Comparison of ENCODE assay signal across 17 cellular contexts in genomic region chr15:81889480-81889871, GRCh38.
A peak's percentile ranks its signal among the peaks of the same experiment; 100 is the strongest.
DNase-seq lines count a peak whose midpoint lies in the region; ATAC-seq and TF ChIP-seq lines count a peak whose summit lies in the region.
"Had no signal": no experiment of that assay in that cellular context is flagged by ENCODE, and none has a peak within 500 bp of the region (broad histone marks: within the 10 kb centered on the region; RNA-seq: fewer than 3 reads in every experiment).

No MANE protein-coding gene starts in this region.

- no peaks in the 10 kb centered on the region for H3K36me3 Mint-ChIP-seq in MCF 10A (ENCODE audit: insufficient read depth, unreplicated experiment)
- peaks cover 1% of the 10 kb centered on the region for H3K36me3 Mint-ChIP-seq in chondrocyte (ENCODE audit: low read depth)
- H3K36me3 Mint-ChIP-seq: IgD-negative memory B cell had no signal

- H3K9ac ChIP-seq in mammary epithelial cell (ENCODE audit: insufficient read depth, low read length): no peak overlapping the region
- H3K9ac ChIP-seq: SK-N-SH had no signal

- H3K36me3 ChIP-seq in mammary epithelial cell (ENCODE audit: insufficient read depth, low read length) (no peaks in the 10 kb centered on the region), osteoblast (ENCODE audit: insufficient read depth, low read length) (no peaks in the 10 kb centered on the region), vagina (no peaks in the 10 kb centered on the region)

- H3K27ac Mint-ChIP-seq in MCF 10A (ENCODE audit: low read depth, unreplicated experiment) (peak overlapping the region; percentile 72), chondrocyte (ENCODE audit: unreplicated experiment) (peak overlapping the region; percentile 95)
- H3K27ac Mint-ChIP-seq: IgD-negative memory B cell had no signal

- H3K4me3 ChIP-seq in mammary epithelial cell (replicated peaks in 1 of 3; ENCODE audit: insufficient read depth in 1 of 3, low read depth in 2 of 3, low read length in 3 of 3) (no peak overlapping the region), osteoblast (ENCODE audit: insufficient read depth, low read length) (no peak overlapping the region), vagina (no peak overlapping the region), right cardiac atrium (ENCODE audit: low read length) (no peak overlapping the region)

- no peak for TF ChIP-seq POLR2A in vagina (IDR thresholded peaks at IDR 0.05)

- H3K9me3 Mint-ChIP-seq in MCF 10A (ENCODE audit: unreplicated experiment) (no peaks in the 10 kb centered on the region), chondrocyte (ENCODE audit: low read depth) (peaks cover 11% of the 10 kb centered on the region)

- no peak overlapping the region for H2AFZ ChIP-seq in mammary epithelial cell (ENCODE audit: low read depth, low read length)
- H2AFZ ChIP-seq in osteoblast (ENCODE audit: low read length): no peak overlapping the region

- H3K27ac ChIP-seq in mammary epithelial cell (ENCODE audit: insufficient read depth, low read depth, low read length): no peak overlapping the region
- H3K27ac ChIP-seq in osteoblast (ENCODE audit: low read depth, low read length): peak overlapping the region; percentile 55
- H3K27ac ChIP-seq in vagina: peak overlapping the region; percentile 65
- H3K27ac ChIP-seq in right cardiac atrium (ENCODE audit: low read length): no peak overlapping the region

- DNase-seq in MCF 10A (ENCODE audit: unreplicated experiment) (peak; percentile 17), mammary epithelial cell (no peak), chondrocyte (ENCODE audit: low spot score) (no peak), osteoblast (ENCODE audit: insufficient read length, low spot score, missing footprints) (no peak), vagina (ENCODE audit: extremely low spot score in 2 of 2) (no peak), ACHN (no peak), right cardiac atrium (no peak), Ammon's horn (ENCODE audit: low spot score) (no peak)
- DNase-seq: C1 segment of cervical spinal cord, H7, MV-4-11, NCI-H1436, NCI-H2081, NCI-H526 treated with DMSO at 0.1 percent for 48 hours, Right ventricle myocardium superior, SK-N-SH had no signal

- H3K27me3 ChIP-seq in mammary epithelial cell (ENCODE audit: insufficient read depth, low read length) (no peaks in the 10 kb centered on the region), osteoblast (ENCODE audit: insufficient read depth, low read length) (no peaks in the 10 kb centered on the region), vagina (no peaks in the 10 kb centered on the region), right cardiac atrium (ENCODE audit: control insufficient read depth, insufficient read depth) (no peaks in the 10 kb centered on the region)

- H3K4me1 Mint-ChIP-seq in MCF 10A (ENCODE audit: insufficient read depth, unreplicated experiment): peaks cover 48% of the 10 kb centered on the region
- H3K4me1 Mint-ChIP-seq in chondrocyte (ENCODE audit: low read depth): peaks cover 67% of the 10 kb centered on the region
- H3K4me1 Mint-ChIP-seq: IgD-negative memory B cell had no signal

- CTCF ChIA-PET in MCF 10A (lab: Yijun Ruan, JAX): no interaction called here
- CTCF ChIA-PET in mammary epithelial cell (lab: Charles Lee; ENCODE audit: low non-redundant PET): no interaction called here

- H3K4me1 ChIP-seq in mammary epithelial cell (ENCODE audit: insufficient read depth, low read length) (peaks cover 21% of the 10 kb centered on the region), osteoblast (ENCODE audit: insufficient read depth, low read length) (peaks cover 33% of the 10 kb centered on the region), vagina (peaks cover 18% of the 10 kb centered on the region), right cardiac atrium (ENCODE audit: control insufficient read depth, insufficient read depth, low read length) (peaks cover 6% of the 10 kb centered on the region)

- H3K9me3 ChIP-seq in mammary epithelial cell (replicated peaks; ENCODE audit: insufficient read depth, low read length) (no peaks in the 10 kb centered on the region), osteoblast (ENCODE audit: low read depth, low read length) (no peaks in the 10 kb centered on the region), vagina (no peaks in the 10 kb centered on the region), right cardiac atrium (ENCODE audit: control insufficient read depth, low read length) (no peaks in the 10 kb centered on the region)
- H3K9me3 ChIP-seq: SK-N-SH had no signal

- in situ Hi-C loops in mammary epithelial cell (cut with MboI; ENCODE audit: low sequenced_read_pairs in 2 of 2) (no loop called here), ACHN (cut with HindIII; ENCODE audit: low pct_ligation_motif_present, low pct_unique_long_range_greater_than_20kb, low sequenced_read_pairs) (no loop called here)

- TF ChIP-seq CTCF in MCF 10A (IDR thresholded peaks at IDR 0.05; ENCODE audit: unreplicated experiment) (no peak), mammary epithelial cell (conservative IDR thresholded peaks at IDR 0.05 in 1 of 2, IDR thresholded peaks at IDR 0.05 in 1 of 2; ENCODE audit: extremely low read depth in 1 of 2, insufficient read depth in 1 of 2, low read depth in 1 of 2, low read length in 2 of 2) (no peak), chondrocyte (IDR thresholded peaks at IDR 0.05) (no peak), osteoblast (IDR thresholded peaks at IDR 0.05; ENCODE audit: extremely low read depth, low read depth, low read length) (no peak), vagina (IDR thresholded peaks at IDR 0.05) (no peak)

- H3K4me2 ChIP-seq in mammary epithelial cell (ENCODE audit: insufficient read depth, low read depth, low read length) (no peak overlapping the region), osteoblast (ENCODE audit: insufficient read depth, low read length) (peak overlapping the region; percentile 56)
- H3K4me2 ChIP-seq: SK-N-SH had no signal

- dilution Hi-C loops in mammary epithelial cell (cut with HindIII; ENCODE audit: low sequenced_read_pairs): no loop called here

- BruUV-seq in MCF 10A (replicated peaks; lab: Mats Ljungman, UMichigan): no TSS peak
- no TSS peak for BruUV-seq in mammary epithelial cell (replicated peaks; lab: Mats Ljungman, UMichigan)

- H3K27me3 Mint-ChIP-seq in MCF 10A (ENCODE audit: insufficient read depth, unreplicated experiment) (no peaks in the 10 kb centered on the region), chondrocyte (ENCODE audit: low read depth) (no peaks in the 10 kb centered on the region)

- H4K20me1 ChIP-seq in mammary epithelial cell (ENCODE audit: insufficient read depth, low read length): no peaks in the 10 kb centered on the region
- H4K20me1 ChIP-seq in osteoblast (ENCODE audit: insufficient read depth, low read length): no peaks in the 10 kb centered on the region

- no peaks in the 10 kb centered on the region for H3K79me2 ChIP-seq in mammary epithelial cell (ENCODE audit: insufficient read depth, low read length)
- H3K79me2 ChIP-seq in osteoblast (ENCODE audit: insufficient read depth, low read length): no peaks in the 10 kb centered on the region

- intact Hi-C loops in MCF 10A (cut with micrococcal nuclease): no loop called here
- intact Hi-C loops in mammary epithelial cell (cut with micrococcal nuclease): no loop called here
- intact Hi-C loops in vagina (cut with DNase I): no loop called here
- intact Hi-C loops in right cardiac atrium (cut with DNase I): no loop called here

- H3K4me3 Mint-ChIP-seq in MCF 10A (ENCODE audit: unreplicated experiment) (no peak overlapping the region), chondrocyte (ENCODE audit: unreplicated experiment) (no peak overlapping the region)
- H3K4me3 Mint-ChIP-seq: IgD-negative memory B cell had no signal

- POLR2A ChIA-PET in MCF 10A (lab: Yijun Ruan, JAX): interaction anchor here (1.1 to 2.0 kb wide), 2 partner anchors 8 to 25 kb away, joined by 4 to 8 read pairs; no protein-coding TSS in a partner anchor

- ATAC-seq in right cardiac atrium: no peak

- WGBS in mammary epithelial cell (ENCODE audit: low coverage, missing lambda C conversion rate): 86% methylated on average over 2 of the region's 2 CpGs
- 55% methylated on average over 2 of the region's 2 CpGs for WGBS in right cardiac atrium

Comparison
In these comparisons a context has a peak if more than half of its experiments do, and no peak if none do; other contexts are left out.
1. H3K27ac ChIP-seq: peak in osteoblast (single experiment) and vagina (single experiment); none in mammary epithelial cell (single experiment) and right cardiac atrium (single experiment).